Comparison of ENCODE assay signal across 11 cellular contexts in the genomic region with DNA sequence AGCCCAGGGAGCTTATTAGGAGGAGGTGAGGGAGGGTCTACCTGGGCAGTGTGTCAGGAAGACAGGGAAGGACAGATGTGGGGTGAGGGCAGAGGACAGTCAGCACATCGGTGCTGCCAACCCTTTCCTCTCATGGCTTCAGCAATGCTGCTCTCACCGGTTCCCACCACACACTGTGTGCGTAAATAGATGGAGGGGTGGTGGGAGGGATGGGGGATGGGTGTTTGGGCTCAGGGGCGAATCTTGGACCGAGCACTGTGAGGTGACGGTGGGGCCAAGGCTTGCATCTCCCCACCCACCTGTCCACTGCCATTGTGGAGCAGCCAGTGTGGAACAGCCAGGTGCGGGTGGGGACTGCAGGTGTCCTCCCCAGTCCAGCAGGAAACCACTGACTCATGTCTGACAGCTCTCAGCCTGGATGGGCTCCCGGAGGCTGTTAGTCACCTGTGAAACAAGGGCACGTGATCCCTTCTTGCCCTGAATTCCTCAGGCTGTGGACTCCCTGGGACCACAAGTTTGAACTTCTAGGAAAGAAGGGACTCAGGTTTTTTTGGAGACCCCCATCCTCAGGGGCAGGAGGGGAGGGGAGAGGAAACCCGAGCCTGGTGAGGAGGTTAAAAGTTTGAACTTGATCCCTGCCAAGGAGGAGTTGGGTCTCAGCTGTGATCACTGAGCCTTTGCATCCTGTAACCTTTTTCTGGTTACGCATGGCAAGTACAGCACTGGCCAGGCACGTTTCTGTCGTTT. TPM values are rescaled to one million over a fixed set of nuclear protein-coding genes. Genes with fewer than 3 reads are reported as not detected.
A peak's percentile ranks its signal among the peaks of the same experiment; 100 is the strongest.
DNase-seq lines count a peak whose midpoint lies in the region; ATAC-seq and TF ChIP-seq lines count a peak whose summit lies in the region.
"Had no signal": no experiment of that assay in that cellular context is flagged by ENCODE, and none has a peak within 500 bp of the region (broad histone marks: within the 10 kb centered on the region; RNA-seq: fewer than 3 reads in every experiment).

No MANE protein-coding gene starts in this region.

- H3K4me1 ChIP-seq in thymus (ENCODE audit: control insufficient read depth, insufficient read depth, low read length) (peaks cover 47% of the 10 kb centered on the region), ascending aorta (no peaks in the 10 kb centered on the region)

- H3K27ac ChIP-seq in thymus (ENCODE audit: low read depth) (peak overlapping the region; percentile 9), ascending aorta (no peak overlapping the region)

- H3K9me3 ChIP-seq in thymus (ENCODE audit: control insufficient read depth) (no peaks in the 10 kb centered on the region), ascending aorta (no peaks in the 10 kb centered on the region)

- ATAC-seq in GM18502 (IDR thresholded peaks at IDR 0.05; ENCODE audit: poor library complexity, unreplicated experiment) = no peak

- DNase-seq in NCI-H2171 treated with DMSO at 0.1 percent for 48 hours (lab: John Stamatoyannopoulos, UW) (peak; percentile 10), NCI-H2171 (lab: John Stamatoyannopoulos, UW) (no peak), NCI-H510A (lab: John Stamatoyannopoulos, UW) (peak; percentile 35), fibroblast of mammary gland (ENCODE audit: low read depth) (peak; percentile 49), NCI-H524 (lab: John Stamatoyannopoulos, UW) (no peak), ascending aorta (ENCODE audit: low spot score in 2 of 2) (no peak)
- DNase-seq: central memory CD4-positive, alpha-beta T cell; stimulated activated naive CD4-positive, alpha-beta T cell had no signal

- TF ChIP-seq CTCF in fibroblast of mammary gland (conservative IDR thresholded peaks at IDR 0.05; ENCODE audit: control insufficient read depth, insufficient read depth, low read depth, low read length) (no peak), ascending aorta (IDR thresholded peaks at IDR 0.05) (no peak)

- H3K36me3 ChIP-seq in thymus (ENCODE audit: control insufficient read depth, insufficient read depth) (no peaks in the 10 kb centered on the region), ascending aorta (no peaks in the 10 kb centered on the region)

- 28% methylated on average over 13 of the region's 13 CpGs for WGBS in thymus

- intact Hi-C loops in ascending aorta (cut with DNase I) = no loop called here

- H3K4me3 ChIP-seq in fibroblast of mammary gland (ENCODE audit: control insufficient read depth, low read depth, low read length) = no peak overlapping the region
- no peak overlapping the region for H3K4me3 ChIP-seq in thymus (ENCODE audit: low read length)
- no peak overlapping the region for H3K4me3 ChIP-seq in ascending aorta

- no peaks in the 10 kb centered on the region for H3K27me3 ChIP-seq in thymus (ENCODE audit: control insufficient read depth, insufficient read depth)
- no peaks in the 10 kb centered on the region for H3K27me3 ChIP-seq in ascending aorta

RNA-seq across cellular contexts. Expression of a gene that starts 42.7 kb away (rescaled TPM):
- 21.8 TPM for polyA plus RNA-seq in thymus
- total RNA-seq in ascending aorta = not detected
- polyA plus RNA-seq: AG04450 had no signal

RNA-seq across cellular contexts. Expression of a gene that starts 48.1 kb away (rescaled TPM):
- polyA plus RNA-seq in thymus = 13.8 TPM
- 11.8 TPM for total RNA-seq in ascending aorta

Comparison
In these comparisons a context has a peak if more than half of its experiments do, and no peak if none do; other contexts are left out.
1. DNase-seq: peak in NCI-H2171 treated with DMSO at 0.1 percent for 48 hours (single experiment), NCI-H510A (single experiment) and fibroblast of mammary gland (single experiment); none in NCI-H2171 (single experiment), NCI-H524 (0 of 2) and ascending aorta (0 of 2).